Comparison of ENCODE assay signal across 26 cellular contexts in the genomic region with DNA sequence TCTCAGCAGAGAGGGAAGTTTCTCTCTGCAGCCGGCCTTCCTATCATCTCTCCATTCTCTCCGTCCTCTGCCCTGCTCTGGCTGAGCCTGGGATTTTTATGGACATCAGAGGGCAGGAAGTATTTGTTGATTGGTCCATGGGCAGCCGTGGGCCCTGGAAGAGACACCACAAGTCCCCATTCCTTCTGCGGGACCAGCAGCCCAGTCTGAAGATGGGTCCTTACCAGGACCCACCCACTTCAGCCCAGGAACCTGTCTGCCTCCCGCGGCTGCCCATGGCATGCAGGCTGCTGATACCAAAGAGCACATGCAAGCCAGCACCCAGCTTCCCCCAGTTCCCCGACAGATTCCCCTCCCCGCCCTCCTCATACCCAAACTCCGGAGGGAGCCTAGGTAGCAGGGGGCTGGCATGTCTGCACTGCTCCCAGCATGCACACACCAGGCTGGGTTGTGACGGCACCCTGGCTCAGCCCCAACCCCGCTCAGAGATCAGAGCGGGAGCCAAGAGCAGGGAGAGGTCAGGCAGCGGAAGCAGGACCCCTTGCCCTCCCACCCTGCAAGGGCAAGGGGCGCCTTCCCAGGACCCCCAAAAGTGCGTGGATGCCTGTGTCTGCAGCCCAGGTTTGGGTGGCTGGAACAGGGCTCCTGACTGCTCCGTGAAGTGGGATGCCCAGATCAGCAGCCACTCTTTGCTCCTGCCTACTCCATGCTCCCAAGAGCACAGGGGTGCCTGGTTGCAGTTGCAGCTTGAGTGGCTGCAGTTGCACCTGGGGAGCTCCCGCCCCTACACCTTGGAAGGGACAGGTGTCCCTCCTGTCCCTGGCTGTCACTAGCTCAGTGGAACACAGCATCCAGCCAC.
"Had no signal": no experiment of that assay in that cellular context is flagged by ENCODE, and none has a peak within 500 bp of the region (broad histone marks: within the 10 kb centered on the region; RNA-seq: fewer than 3 reads in every experiment).

No MANE protein-coding gene starts in this region.

- H3K4me3 ChIP-seq: ascending aorta, left lung, lung, suprapubic skin, tibial nerve, vagina had no signal

- H3K4me3 Mint-ChIP-seq: activated CD4-positive, alpha-beta T cell treated with anti-CD3 and anti-CD28 coated beads, Interleukin-2, amount 10 ng/mL, durations not matched to agents 7 days and 5 days; activated CD8-positive, alpha-beta memory T cell treated with anti-CD3 and anti-CD28 coated beads, Interleukin-2, amount 10 ng/mL, durations not matched to agents 7 days and 5 days; activated CD8-positive, alpha-beta T cell treated with anti-CD3 and anti-CD28 coated beads for 36 hours; activated naive CD4-positive, alpha-beta T cell treated with anti-CD3 and anti-CD28 coated beads, Interleukin-2, amount 50 U/mL, for 24 hours; activated T-helper 1 cell treated with anti-CD3 and anti-CD28 coated beads, Interleukin-12 subunit alpha, Interleukin-12 subunit beta, Interleukin-2, Interleukin-4 antibody, amounts not matched to agents 30 ng/mL and 10 ng/mL and 1 ng/mL, durations not matched to agents 14 hours and 24 hours and 36 hours; immature natural killer cell; nephron; stimulated activated naive CD8-positive, alpha-beta T cell treated with anti-CD3 and anti-CD28 coated beads, Interleukin-15, amount 100 ng/mL, for 72 hours; T-helper 2 cell treated with Interferon-gamma antibody and Interleukin-4, amounts not matched to agents 5 μg/mL and 100 μg/mL, for 36 hours had no signal

- DNase-seq: activated CD4-positive, alpha-beta T cell treated with anti-CD3 and anti-CD28 coated beads, Interleukin-2, amount 10 ng/mL, durations not matched to agents 7 days and 5 days; activated CD4-positive, CD25-positive, alpha-beta regulatory T cell treated with anti-CD3 and anti-CD28 coated beads, Interleukin-2, amount 50 U/mL, for 72 hours; activated CD8-positive, alpha-beta memory T cell treated with anti-CD3 and anti-CD28 coated beads, Interleukin-2, amount 10 ng/mL, durations not matched to agents 7 days and 5 days; activated CD8-positive, alpha-beta T cell treated with anti-CD3 and anti-CD28 coated beads for 36 hours; activated gamma-delta T cell treated with Interleukin-2 at 50 U/mL for 16 hours; activated T-cell treated with anti-CD3 and anti-CD28 coated beads for 4 hours; central memory CD4-positive, alpha-beta T cell; dermis blood vessel endothelial cell; effector CD8-positive, alpha-beta T cell; foreskin keratinocyte; immature natural killer cell; kidney glomerular epithelial cell; nucleus accumbens; stimulated activated CD4-positive, alpha-beta T cell treated with anti-CD3 and anti-CD28 coated beads, Interleukin-4, amount 100 ng/mL, for 24 hours; stimulated activated naive CD8-positive, alpha-beta T cell treated with anti-CD3 and anti-CD28 coated beads, Interleukin-15, amount 100 ng/mL, for 72 hours had no signal

- H3K4me1 ChIP-seq: ascending aorta, foreskin keratinocyte, left lung, suprapubic skin, tibial nerve, vagina had no signal

- H3K27ac ChIP-seq: ascending aorta, foreskin keratinocyte, left lung, suprapubic skin, tibial nerve, vagina, VCaP had no signal

- H3K9me3 Mint-ChIP-seq: activated CD4-positive, alpha-beta T cell treated with anti-CD3 and anti-CD28 coated beads, Interleukin-2, amount 10 ng/mL, durations not matched to agents 7 days and 5 days; activated naive CD4-positive, alpha-beta T cell treated with anti-CD3 and anti-CD28 coated beads, Interleukin-2, amount 50 U/mL, for 24 hours; activated T-helper 1 cell treated with anti-CD3 and anti-CD28 coated beads, Interleukin-12 subunit alpha, Interleukin-12 subunit beta, Interleukin-2, Interleukin-4 antibody, amounts not matched to agents 30 ng/mL and 10 ng/mL and 1 ng/mL, durations not matched to agents 14 hours and 24 hours and 36 hours; nephron; stimulated activated naive CD8-positive, alpha-beta T cell treated with anti-CD3 and anti-CD28 coated beads, Interleukin-15, amount 100 ng/mL, for 72 hours had no signal

- H3K36me3 ChIP-seq: ascending aorta, left lung, suprapubic skin, tibial nerve, vagina had no signal

- H3K4me1 Mint-ChIP-seq: activated CD4-positive, alpha-beta T cell treated with anti-CD3 and anti-CD28 coated beads, Interleukin-2, amount 10 ng/mL, durations not matched to agents 7 days and 5 days; activated CD8-positive, alpha-beta memory T cell treated with anti-CD3 and anti-CD28 coated beads, Interleukin-2, amount 10 ng/mL, durations not matched to agents 7 days and 5 days; activated naive CD4-positive, alpha-beta T cell treated with anti-CD3 and anti-CD28 coated beads, Interleukin-2, amount 50 U/mL, for 24 hours; immature natural killer cell; stimulated activated naive CD8-positive, alpha-beta T cell treated with anti-CD3 and anti-CD28 coated beads, Interleukin-15, amount 100 ng/mL, for 72 hours had no signal

- H3K27me3 ChIP-seq: ascending aorta, foreskin keratinocyte, left lung, suprapubic skin, tibial nerve, vagina had no signal

- ATAC-seq: activated CD8-positive, alpha-beta memory T cell treated with anti-CD3 and anti-CD28 coated beads, Interleukin-2, amount 10 ng/mL, durations not matched to agents 7 days and 5 days; activated CD8-positive, alpha-beta T cell treated with anti-CD3 and anti-CD28 coated beads for 36 hours; foreskin keratinocyte; left lung; stimulated activated naive CD8-positive, alpha-beta T cell treated with anti-CD3 and anti-CD28 coated beads, Interleukin-15, amount 100 ng/mL, for 72 hours had no signal

- H3K9me3 ChIP-seq: ascending aorta, tibial nerve, vagina had no signal

- H3K36me3 Mint-ChIP-seq: activated CD8-positive, alpha-beta memory T cell treated with anti-CD3 and anti-CD28 coated beads, Interleukin-2, amount 10 ng/mL, durations not matched to agents 7 days and 5 days; activated naive CD4-positive, alpha-beta T cell treated with anti-CD3 and anti-CD28 coated beads, Interleukin-2, amount 50 U/mL, for 24 hours had no signal

- H3K27ac Mint-ChIP-seq: activated CD4-positive, alpha-beta T cell treated with anti-CD3 and anti-CD28 coated beads, Interleukin-2, amount 10 ng/mL, durations not matched to agents 7 days and 5 days; activated CD8-positive, alpha-beta memory T cell treated with anti-CD3 and anti-CD28 coated beads, Interleukin-2, amount 10 ng/mL, durations not matched to agents 7 days and 5 days; activated CD8-positive, alpha-beta T cell treated with anti-CD3 and anti-CD28 coated beads for 36 hours; activated naive CD4-positive, alpha-beta T cell treated with anti-CD3 and anti-CD28 coated beads, Interleukin-2, amount 50 U/mL, for 24 hours; activated T-helper 1 cell treated with anti-CD3 and anti-CD28 coated beads, Interleukin-12 subunit alpha, Interleukin-12 subunit beta, Interleukin-2, Interleukin-4 antibody, amounts not matched to agents 30 ng/mL and 10 ng/mL and 1 ng/mL, durations not matched to agents 14 hours and 24 hours and 36 hours; immature natural killer cell; nephron; stimulated activated naive CD8-positive, alpha-beta T cell treated with anti-CD3 and anti-CD28 coated beads, Interleukin-15, amount 100 ng/mL, for 72 hours; T-helper 2 cell treated with Interferon-gamma antibody and Interleukin-4, amounts not matched to agents 5 μg/mL and 100 μg/mL, for 36 hours had no signal
